10 cellular contexts compared by ENCODE assay signal in the genomic region with DNA sequence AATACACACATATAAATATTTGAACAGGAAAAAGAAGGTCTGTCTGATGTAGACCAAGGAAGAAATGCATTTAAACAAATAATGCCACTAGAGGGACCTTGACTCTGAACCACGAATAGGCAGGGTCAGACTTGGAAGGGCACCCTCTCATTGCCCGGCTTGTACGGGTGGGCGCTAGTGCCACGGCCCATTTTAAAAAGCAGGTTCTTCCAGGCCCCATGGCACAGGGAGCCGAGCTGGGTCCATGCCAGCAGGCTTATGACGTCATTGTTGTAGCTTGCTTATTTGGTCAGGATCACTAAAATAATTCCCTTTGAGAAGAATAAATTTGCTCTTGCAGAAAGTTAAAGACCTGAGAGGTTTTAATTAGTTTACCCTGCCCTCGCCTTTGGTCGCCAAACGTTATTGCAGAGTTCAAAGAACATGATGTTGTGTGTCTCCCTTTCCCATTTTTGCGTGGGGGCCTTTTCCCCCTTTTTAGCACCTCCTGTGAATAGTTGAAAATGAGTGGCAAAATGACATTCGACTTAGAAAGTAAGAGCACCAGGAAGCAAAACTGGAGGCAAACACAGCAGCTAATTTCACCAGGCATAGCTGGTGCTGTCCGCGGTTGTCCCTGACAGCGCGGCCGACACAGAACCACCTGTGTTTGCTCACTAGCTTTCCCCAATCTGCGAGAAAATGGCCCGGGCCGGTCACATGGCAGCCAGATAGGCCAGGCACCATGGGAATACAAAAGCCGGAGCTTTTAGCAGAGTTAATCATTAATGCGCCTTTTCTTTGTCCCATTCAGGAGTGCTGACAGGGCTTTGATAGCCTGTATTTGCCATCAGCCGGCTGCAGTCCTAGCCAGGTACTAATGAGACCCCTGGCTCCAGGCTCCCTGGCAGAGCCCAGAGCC.
A peak's percentile ranks its signal among the peaks of the same experiment; 100 is the strongest.
DNase-seq lines count a peak whose midpoint lies in the region; ATAC-seq, FAIRE-seq and TF ChIP-seq lines count a peak whose summit lies in the region.
"Had no signal": no experiment of that assay in that cellular context is flagged by ENCODE, and none has a peak within 500 bp of the region (broad histone marks: within the 10 kb centered on the region; RNA-seq: fewer than 3 reads in every experiment).

No MANE protein-coding gene starts in this region.

- CTCF ChIA-PET in HEK293T (lab: Yijun Ruan, JAX) = interaction anchor here (2.0 kb wide), 1 partner anchor 16 kb away, joined by 7 read pairs; no protein-coding TSS in a partner anchor

- H3K9ac ChIP-seq in kidney (ENCODE audit: low read length in 2 of 2) = peak overlapping the region in 1 of 2 donors; percentile 40

- H3K36me3 ChIP-seq in heart right ventricle = no peaks in the 10 kb centered on the region
- no peaks in the 10 kb centered on the region for H3K36me3 ChIP-seq in kidney (ENCODE audit: control insufficient read depth in 1 of 2, insufficient read depth in 2 of 2, low read length in 2 of 2)
- H3K36me3 ChIP-seq in upper lobe of right lung = no peaks in the 10 kb centered on the region
- H3K36me3 ChIP-seq in testis (ENCODE audit: low read depth, missing control alignments) = no peaks in the 10 kb centered on the region

- DNase-seq in right cardiac atrium (peak in 2 of 3 donors; percentile 27 to 59), heart right ventricle (no peak), RCC 7860 (ENCODE audit: low spot score) (peak; percentile 60), kidney (peak; percentile 86), upper lobe of right lung (peak; percentile 84), HEK293T (ENCODE audit: extremely low spot score) (no peak), testis (no peak), foreskin fibroblast (no peak)
- DNase-seq: IMR-90, SW 1271 had no signal

- ATAC-seq in right cardiac atrium = peak in 1 of 2 donors; percentile 50
- no peak for ATAC-seq in heart right ventricle
- ATAC-seq in upper lobe of right lung = peak; percentile 86

- FAIRE-seq in RCC 7860 (lab: Jason Lieb, UNC) (peak; percentile 60), kidney (lab: Jason Lieb, UNC) (no peak)

- H3K4me1 ChIP-seq in right cardiac atrium (ENCODE audit: control insufficient read depth, insufficient read depth, low read length) (no peaks in the 10 kb centered on the region), heart right ventricle (no peaks in the 10 kb centered on the region), kidney (ENCODE audit: control insufficient read depth in 1 of 2, insufficient read depth in 1 of 2, low read depth in 1 of 2, low read length in 2 of 2) (no peaks in the 10 kb centered on the region), upper lobe of right lung (no peaks in the 10 kb centered on the region), testis (no peaks in the 10 kb centered on the region)

- H3K9me3 ChIP-seq in right cardiac atrium (ENCODE audit: control insufficient read depth, low read length) (no peaks in the 10 kb centered on the region), heart right ventricle (no peaks in the 10 kb centered on the region), kidney (ENCODE audit: control insufficient read depth in 1 of 2, low read length in 2 of 2) (no peaks in the 10 kb centered on the region), upper lobe of right lung (no peaks in the 10 kb centered on the region), testis (no peaks in the 10 kb centered on the region)

- H3K27me3 ChIP-seq in right cardiac atrium (ENCODE audit: control insufficient read depth, insufficient read depth) (peaks cover 2% of the 10 kb centered on the region), heart right ventricle (peaks cover 0 to 61% (median 50%) of the 10 kb centered on the region in 7 donors), upper lobe of right lung (no peaks in the 10 kb centered on the region), testis (no peaks in the 10 kb centered on the region)

- intact Hi-C loops in right cardiac atrium (cut with DNase I) (no loop called here), heart right ventricle (cut with DNase I) (no loop called here), kidney (cut with DNase I) (no loop called here), upper lobe of right lung (cut with DNase I) (no loop called here), testis (cut with DNase I; ENCODE audit: low total_unique reads) (no loop called here)

- H3K4me3 ChIP-seq in right cardiac atrium (ENCODE audit: low read length) = no peak overlapping the region
- H3K4me3 ChIP-seq in heart right ventricle = no peak overlapping the region
- H3K4me3 ChIP-seq in kidney (ENCODE audit: low read length in 2 of 2) = peak overlapping the region; percentile 23 to 35
- no peak overlapping the region for H3K4me3 ChIP-seq in upper lobe of right lung
- no peak overlapping the region for H3K4me3 ChIP-seq in testis
- H3K4me3 ChIP-seq in foreskin fibroblast (ENCODE audit: low read depth in 1 of 2, low read length in 2 of 2) = no peak overlapping the region

- POLR2A ChIA-PET in HEK293T (lab: Yijun Ruan, JAX) = interaction anchor here (0.7 kb wide), 1 partner anchor 11 kb away, joined by 3 read pairs; no protein-coding TSS in a partner anchor

- TF ChIP-seq CTCF in heart right ventricle (IDR thresholded peaks at IDR 0.05) (no peak), kidney (IDR thresholded peaks at IDR 0.05; ENCODE audit: borderline replicate concordance, extremely low read depth, insufficient read depth) (no peak), upper lobe of right lung (IDR thresholded peaks at IDR 0.05) (no peak), testis (IDR thresholded peaks at IDR 0.05) (no peak), foreskin fibroblast (IDR thresholded peaks at IDR 0.05; ENCODE audit: low read depth, low read length) (no peak)

- no peak for TF ChIP-seq POLR2A in testis (IDR thresholded peaks at IDR 0.05)

- WGBS in right cardiac atrium = 47% methylated on average over 23 of the region's 23 CpGs
- 46 to 48% methylated on average over 23 of the region's 23 CpGs for WGBS in heart right ventricle, 2 donors
- 40 to 55% methylated on average over 23 of the region's 23 CpGs for WGBS in testis, 2 donors

- H3K27ac ChIP-seq in right cardiac atrium (ENCODE audit: low read length) (no peak overlapping the region), heart right ventricle (no peak overlapping the region), kidney (ENCODE audit: low read depth in 2 of 2, low read length in 2 of 2) (peak overlapping the region in 1 of 2 donors; percentile 11), upper lobe of right lung (peak overlapping the region; percentile 52), testis (no peak overlapping the region)

TF ChIP-seq in HEK293T, 16 proteins besides CTCF, POLR2A, EP300 and RAD21:
- no peak for TF ChIP-seq ARNT (IDR thresholded peaks at IDR 0.05)
- no peak for TF ChIP-seq ZNF384 (IDR thresholded peaks at IDR 0.05)
- TF ChIP-seq HDGF (IDR thresholded peaks at IDR 0.05; ENCODE audit: borderline replicate concordance) = no peak
- TF ChIP-seq SUZ12 (IDR thresholded peaks at IDR 0.05) = no peak

Comparison
In these comparisons a context has a peak if more than half of its experiments do, and no peak if none do; other contexts are left out.
1. DNase-seq: peak in right cardiac atrium (2 of 3), RCC 7860 (single experiment), kidney (single experiment) and upper lobe of right lung (single experiment); none in heart right ventricle (0 of 2), HEK293T (single experiment), testis (single experiment) and foreskin fibroblast (0 of 2).
2. H3K4me3 ChIP-seq: peak in kidney (2 of 2); none in right cardiac atrium (single experiment), heart right ventricle (0 of 10), upper lobe of right lung (single experiment), testis (0 of 2) and foreskin fibroblast (0 of 2).